Comparison of ENCODE assay signal across 1 cellular context in genomic region chr9:122377241-122378164, GRCh38.
TF ChIP-seq lines count a peak whose summit lies in the region.

No MANE protein-coding gene starts in this region.

TF ChIP-seq in SK-N-SH treated with all-trans-retinoic acid at 6 μM for 48 hours, 23 proteins besides CTCF, POLR2A, EP300 and RAD21 (continued from another document):
- no peak for TF ChIP-seq POU6F1 (CRISPR knock-in tag; IDR thresholded peaks at IDR 0.05; ENCODE audit: borderline replicate concordance, low read depth)
- TF ChIP-seq TCF4 (CRISPR knock-in tag; IDR thresholded peaks at IDR 0.05; ENCODE audit: borderline replicate concordance), result no peak
- TF ChIP-seq CSRNP3 (CRISPR knock-in tag; IDR thresholded peaks at IDR 0.05), result no peak
- no peak for TF ChIP-seq TOX (CRISPR knock-in tag; IDR thresholded peaks at IDR 0.05; ENCODE audit: borderline replicate concordance)
